ENCODE assay signal across 1 cellular context in the genomic region with DNA sequence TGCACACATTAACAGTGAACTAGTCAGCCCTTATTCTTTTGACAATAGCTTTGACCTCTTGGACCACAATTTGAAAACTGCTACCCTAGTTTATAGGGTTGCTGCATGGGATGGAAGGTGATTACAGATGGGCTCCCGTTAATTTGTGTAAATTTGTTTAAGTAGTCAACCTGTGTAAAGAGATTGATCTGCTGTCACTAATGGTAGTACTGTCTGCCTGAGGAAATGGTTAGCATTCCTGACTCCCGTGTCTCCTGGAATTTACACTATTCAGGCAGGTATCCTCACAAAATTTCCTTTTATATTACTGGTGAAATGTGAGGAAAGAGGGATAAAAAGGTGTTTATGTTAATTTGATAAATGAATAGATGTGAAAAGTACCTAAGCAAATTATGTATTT.
TF ChIP-seq lines count a peak whose summit lies in the region.

No MANE protein-coding gene starts in this region.

TF ChIP-seq in GM23338, 12 proteins besides CTCF, POLR2A, EP300 and RAD21:
- TF ChIP-seq, protein P1, sequence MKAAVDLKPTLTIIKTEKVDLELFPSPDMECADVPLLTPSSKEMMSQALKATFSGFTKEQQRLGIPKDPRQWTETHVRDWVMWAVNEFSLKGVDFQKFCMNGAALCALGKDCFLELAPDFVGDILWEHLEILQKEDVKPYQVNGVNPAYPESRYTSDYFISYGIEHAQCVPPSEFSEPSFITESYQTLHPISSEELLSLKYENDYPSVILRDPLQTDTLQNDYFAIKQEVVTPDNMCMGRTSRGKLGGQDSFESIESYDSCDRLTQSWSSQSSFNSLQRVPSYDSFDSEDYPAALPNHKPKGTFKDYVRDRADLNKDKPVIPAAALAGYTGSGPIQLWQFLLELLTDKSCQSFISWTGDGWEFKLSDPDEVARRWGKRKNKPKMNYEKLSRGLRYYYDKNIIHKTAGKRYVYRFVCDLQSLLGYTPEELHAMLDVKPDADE (IDR thresholded peaks at IDR 0.05) = no peak
- TF ChIP-seq, protein P2, sequence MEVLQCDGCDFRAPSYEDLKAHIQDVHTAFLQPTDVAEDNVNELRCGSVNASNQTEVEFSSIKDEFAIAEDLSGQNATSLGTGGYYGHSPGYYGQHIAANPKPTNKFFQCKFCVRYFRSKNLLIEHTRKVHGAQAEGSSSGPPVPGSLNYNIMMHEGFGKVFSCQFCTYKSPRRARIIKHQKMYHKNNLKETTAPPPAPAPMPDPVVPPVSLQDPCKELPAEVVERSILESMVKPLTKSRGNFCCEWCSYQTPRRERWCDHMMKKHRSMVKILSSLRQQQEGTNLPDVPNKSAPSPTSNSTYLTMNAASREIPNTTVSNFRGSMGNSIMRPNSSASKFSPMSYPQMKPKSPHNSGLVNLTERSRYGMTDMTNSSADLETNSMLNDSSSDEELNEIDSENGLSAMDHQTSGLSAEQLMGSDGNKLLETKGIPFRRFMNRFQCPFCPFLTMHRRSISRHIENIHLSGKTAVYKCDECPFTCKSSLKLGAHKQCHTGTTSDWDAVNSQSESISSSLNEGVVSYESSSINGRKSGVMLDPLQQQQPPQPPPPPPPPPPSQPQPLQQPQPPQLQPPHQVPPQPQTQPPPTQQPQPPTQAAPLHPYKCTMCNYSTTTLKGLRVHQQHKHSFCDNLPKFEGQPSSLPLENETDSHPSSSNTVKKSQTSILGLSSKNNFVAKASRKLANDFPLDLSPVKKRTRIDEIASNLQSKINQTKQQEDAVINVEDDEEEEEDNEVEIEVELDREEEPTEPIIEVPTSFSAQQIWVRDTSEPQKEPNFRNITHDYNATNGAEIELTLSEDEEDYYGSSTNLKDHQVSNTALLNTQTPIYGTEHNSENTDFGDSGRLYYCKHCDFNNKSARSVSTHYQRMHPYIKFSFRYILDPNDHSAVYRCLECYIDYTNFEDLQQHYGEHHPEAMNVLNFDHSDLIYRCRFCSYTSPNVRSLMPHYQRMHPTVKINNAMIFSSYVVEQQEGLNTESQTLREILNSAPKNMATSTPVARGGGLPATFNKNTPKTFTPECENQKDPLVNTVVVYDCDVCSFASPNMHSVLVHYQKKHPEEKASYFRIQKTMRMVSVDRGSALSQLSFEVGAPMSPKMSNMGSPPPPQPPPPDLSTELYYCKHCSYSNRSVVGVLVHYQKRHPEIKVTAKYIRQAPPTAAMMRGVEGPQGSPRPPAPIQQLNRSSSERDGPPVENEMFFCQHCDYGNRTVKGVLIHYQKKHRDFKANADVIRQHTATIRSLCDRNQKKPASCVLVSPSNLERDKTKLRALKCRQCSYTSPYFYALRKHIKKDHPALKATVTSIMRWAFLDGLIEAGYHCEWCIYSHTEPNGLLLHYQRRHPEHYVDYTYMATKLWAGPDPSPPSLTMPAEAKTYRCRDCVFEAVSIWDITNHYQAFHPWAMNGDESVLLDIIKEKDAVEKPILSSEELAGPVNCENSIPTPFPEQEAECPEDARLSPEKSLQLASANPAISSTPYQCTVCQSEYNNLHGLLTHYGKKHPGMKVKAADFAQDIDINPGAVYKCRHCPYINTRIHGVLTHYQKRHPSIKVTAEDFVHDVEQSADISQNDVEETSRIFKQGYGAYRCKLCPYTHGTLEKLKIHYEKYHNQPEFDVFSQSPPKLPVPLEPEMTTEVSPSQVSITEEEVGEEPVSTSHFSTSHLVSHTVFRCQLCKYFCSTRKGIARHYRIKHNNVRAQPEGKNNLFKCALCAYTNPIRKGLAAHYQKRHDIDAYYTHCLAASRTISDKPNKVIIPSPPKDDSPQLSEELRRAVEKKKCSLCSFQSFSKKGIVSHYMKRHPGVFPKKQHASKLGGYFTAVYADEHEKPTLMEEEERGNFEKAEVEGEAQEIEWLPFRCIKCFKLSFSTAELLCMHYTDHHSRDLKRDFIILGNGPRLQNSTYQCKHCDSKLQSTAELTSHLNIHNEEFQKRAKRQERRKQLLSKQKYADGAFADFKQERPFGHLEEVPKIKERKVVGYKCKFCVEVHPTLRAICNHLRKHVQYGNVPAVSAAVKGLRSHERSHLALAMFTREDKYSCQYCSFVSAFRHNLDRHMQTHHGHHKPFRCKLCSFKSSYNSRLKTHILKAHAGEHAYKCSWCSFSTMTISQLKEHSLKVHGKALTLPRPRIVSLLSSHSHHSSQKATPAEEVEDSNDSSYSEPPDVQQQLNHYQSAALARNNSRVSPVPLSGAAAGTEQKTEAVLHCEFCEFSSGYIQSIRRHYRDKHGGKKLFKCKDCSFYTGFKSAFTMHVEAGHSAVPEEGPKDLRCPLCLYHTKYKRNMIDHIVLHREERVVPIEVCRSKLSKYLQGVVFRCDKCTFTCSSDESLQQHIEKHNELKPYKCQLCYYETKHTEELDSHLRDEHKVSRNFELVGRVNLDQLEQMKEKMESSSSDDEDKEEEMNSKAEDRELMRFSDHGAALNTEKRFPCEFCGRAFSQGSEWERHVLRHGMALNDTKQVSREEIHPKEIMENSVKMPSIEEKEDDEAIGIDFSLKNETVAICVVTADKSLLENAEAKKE (CRISPR knock-in tag; IDR thresholded peaks at IDR 0.05) = no peak
- TF ChIP-seq STAT1 (IDR thresholded peaks at IDR 0.05; ENCODE audit: unreplicated experiment) (no peak), EZH2phosphoT487 (IDR thresholded peaks at IDR 0.05; ENCODE audit: unreplicated experiment) (no peak), JUNB (IDR thresholded peaks at IDR 0.05; ENCODE audit: unreplicated experiment) (no peak), POLR2AphosphoS5 (IDR thresholded peaks at IDR 0.05; ENCODE audit: low read depth) (no peak), CREB1 (CRISPR knock-in tag; IDR thresholded peaks at IDR 0.05; ENCODE audit: low read depth) (no peak), EZH2 (IDR thresholded peaks at IDR 0.05; ENCODE audit: low read depth, unreplicated experiment) (no peak), NANOG (IDR thresholded peaks at IDR 0.05; ENCODE audit: borderline replicate concordance) (no peak), ZNF331 (CRISPR knock-in tag; IDR thresholded peaks at IDR 0.05; ENCODE audit: low read depth) (no peak), ZNF114 (CRISPR knock-in tag; IDR thresholded peaks at IDR 0.05) (no peak)
- TF ChIP-seq, protein P3, sequence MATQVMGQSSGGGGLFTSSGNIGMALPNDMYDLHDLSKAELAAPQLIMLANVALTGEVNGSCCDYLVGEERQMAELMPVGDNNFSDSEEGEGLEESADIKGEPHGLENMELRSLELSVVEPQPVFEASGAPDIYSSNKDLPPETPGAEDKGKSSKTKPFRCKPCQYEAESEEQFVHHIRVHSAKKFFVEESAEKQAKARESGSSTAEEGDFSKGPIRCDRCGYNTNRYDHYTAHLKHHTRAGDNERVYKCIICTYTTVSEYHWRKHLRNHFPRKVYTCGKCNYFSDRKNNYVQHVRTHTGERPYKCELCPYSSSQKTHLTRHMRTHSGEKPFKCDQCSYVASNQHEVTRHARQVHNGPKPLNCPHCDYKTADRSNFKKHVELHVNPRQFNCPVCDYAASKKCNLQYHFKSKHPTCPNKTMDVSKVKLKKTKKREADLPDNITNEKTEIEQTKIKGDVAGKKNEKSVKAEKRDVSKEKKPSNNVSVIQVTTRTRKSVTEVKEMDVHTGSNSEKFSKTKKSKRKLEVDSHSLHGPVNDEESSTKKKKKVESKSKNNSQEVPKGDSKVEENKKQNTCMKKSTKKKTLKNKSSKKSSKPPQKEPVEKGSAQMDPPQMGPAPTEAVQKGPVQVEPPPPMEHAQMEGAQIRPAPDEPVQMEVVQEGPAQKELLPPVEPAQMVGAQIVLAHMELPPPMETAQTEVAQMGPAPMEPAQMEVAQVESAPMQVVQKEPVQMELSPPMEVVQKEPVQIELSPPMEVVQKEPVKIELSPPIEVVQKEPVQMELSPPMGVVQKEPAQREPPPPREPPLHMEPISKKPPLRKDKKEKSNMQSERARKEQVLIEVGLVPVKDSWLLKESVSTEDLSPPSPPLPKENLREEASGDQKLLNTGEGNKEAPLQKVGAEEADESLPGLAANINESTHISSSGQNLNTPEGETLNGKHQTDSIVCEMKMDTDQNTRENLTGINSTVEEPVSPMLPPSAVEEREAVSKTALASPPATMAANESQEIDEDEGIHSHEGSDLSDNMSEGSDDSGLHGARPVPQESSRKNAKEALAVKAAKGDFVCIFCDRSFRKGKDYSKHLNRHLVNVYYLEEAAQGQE (IDR thresholded peaks at IDR 0.05; ENCODE audit: unreplicated experiment) = no peak
